In genomic region chr22:49779226-49779625, GRCh38 we compare ENCODE assay signal across 26 cellular contexts. TPM values are rescaled to one million over a fixed set of nuclear protein-coding genes. Genes with fewer than 3 reads are reported as not detected.
DNase-seq lines count a peak whose midpoint lies in the region; ATAC-seq and TF ChIP-seq lines count a peak whose summit lies in the region.
"Had no signal": no experiment of that assay in that cellular context is flagged by ENCODE, and none has a peak within 500 bp of the region (broad histone marks: within the 10 kb centered on the region; RNA-seq: fewer than 3 reads in every experiment).

No MANE protein-coding gene starts in this region.

- ATAC-seq in psoas muscle = peak; percentile 18 to 56 (median 48)
- ATAC-seq: left lung; stimulated activated memory B cell treated with anti-CD40 and anti-IgM and Interleukin-4, amounts not matched to agents 10 μg/mL and 1 μg/mL and 100 μg/mL, for 72 hours had no signal

- H3K27me3 Mint-ChIP-seq in H9 (ENCODE audit: low read depth) = no peaks in the 10 kb centered on the region
- H3K27me3 Mint-ChIP-seq in endodermal cell (ENCODE audit: insufficient read depth) = no peaks in the 10 kb centered on the region
- H3K27me3 Mint-ChIP-seq in activated naive CD4-positive, alpha-beta T cell treated with anti-CD3 and anti-CD28 coated beads, Interleukin-2, amount 10 ng/mL, durations not matched to agents 7 days and 5 days = no peaks in the 10 kb centered on the region
- H3K27me3 Mint-ChIP-seq: activated B cell treated with CpG ODN at 0.5 μM for 24 hours; activated CD4-positive, alpha-beta T cell treated with anti-CD3 and anti-CD28 coated beads, Interleukin-2, amount 10 ng/mL, durations not matched to agents 7 days and 5 days; stimulated activated memory B cell treated with anti-CD40 and anti-IgM and Interleukin-4, amounts not matched to agents 10 μg/mL and 1 μg/mL and 100 μg/mL, for 72 hours had no signal

- intact Hi-C loops in psoas muscle (cut with DNase I) = no loop called here

- H4K20me1 ChIP-seq in H9 (ENCODE audit: control insufficient read depth, insufficient read depth, insufficient read length) = no peaks in the 10 kb centered on the region

- H2BK20ac ChIP-seq in H9 (ENCODE audit: low read depth, low read length, poor library complexity, severe bottlenecking) = no peak overlapping the region

- no peak overlapping the region for H2BK5ac ChIP-seq in H9 (ENCODE audit: insufficient read length, low read length)

- H2BK120ac ChIP-seq in H9 (ENCODE audit: low read depth, low read length, poor library complexity, severe bottlenecking) = no peak overlapping the region

- H3T11ph ChIP-seq in H9 (ENCODE audit: low read length) = no peak overlapping the region

- no peak overlapping the region for H3K56ac ChIP-seq in H9 (ENCODE audit: insufficient read length, low read depth, low read length)

- H2BK15ac ChIP-seq in H9 (ENCODE audit: low read depth, low read length) = no peak overlapping the region

- H2BK12ac ChIP-seq in H9 (ENCODE audit: insufficient read length, low read depth, low read length) = no peak overlapping the region

- in situ Hi-C loops in GM13976 (cut with MboI; ENCODE audit: low sequenced_read_pairs, unreplicated experiment) = no loop called here

- H4K5ac ChIP-seq in H9 (ENCODE audit: insufficient read length, low read depth, low read length) = no peak overlapping the region

- H3K23me2 ChIP-seq in H9 (ENCODE audit: insufficient read length, low read depth, low read length, poor library complexity, severe bottlenecking) = no peaks in the 10 kb centered on the region

- H4K91ac ChIP-seq in H9 (ENCODE audit: insufficient read length, low read depth, low read length) = no peak overlapping the region

- DNase-seq in H9 (no peak), SJCRH30 (peak; percentile 91), endodermal cell (no peak), psoas muscle (peak; percentile 6 to 24), GM13976 (ENCODE audit: low spot score) (no peak), NCI-H1092 treated with DMSO at 0.1 percent for 48 hours (lab: John Stamatoyannopoulos, UW) (no peak)
- DNase-seq in activated naive CD4-positive, alpha-beta T cell treated with anti-CD3 and anti-CD28 coated beads, Interleukin-2, amount 10 ng/mL, durations not matched to agents 7 days and 5 days = no peak
- DNase-seq: activated B cell treated with CpG ODN at 0.5 μM for 24 hours; activated CD4-positive, alpha-beta T cell treated with anti-CD3 and anti-CD28 coated beads, Interleukin-2, amount 10 ng/mL, durations not matched to agents 7 days and 5 days; activated naive CD4-positive, alpha-beta T cell treated with Interleukin-2 at 50 U/mL for 16 hours; brain microvascular endothelial cell; COR-L47; effector CD8-positive, alpha-beta T cell; erythroblast; HCEC 1CT; MV-4-11; NCI-H146; NCI-H446; NCI-H82; T-helper 1 cell; trophoblast cell had no signal

- H3K79me1 ChIP-seq in H9 (ENCODE audit: insufficient read depth, low read depth, low read length, poor library complexity, severe bottlenecking) = no peaks in the 10 kb centered on the region

- H3K4me1 Mint-ChIP-seq in H9 (peaks cover 6% of the 10 kb centered on the region in 2 experiments; a peak in 3 of 4 replicates), endodermal cell (no peaks in the 10 kb centered on the region)
- H3K4me1 Mint-ChIP-seq in activated naive CD4-positive, alpha-beta T cell treated with anti-CD3 and anti-CD28 coated beads, Interleukin-2, amount 10 ng/mL, durations not matched to agents 7 days and 5 days = peaks cover 14% of the 10 kb centered on the region
- H3K4me1 Mint-ChIP-seq: activated B cell treated with CpG ODN at 0.5 μM for 24 hours had no signal

- no peaks in the 10 kb centered on the region for H3K27me3 ChIP-seq in H9 (ENCODE audit: insufficient read depth, low read length)
- H3K27me3 ChIP-seq in SJCRH30 = no peaks in the 10 kb centered on the region
- H3K27me3 ChIP-seq in endodermal cell (ENCODE audit: control insufficient read depth, insufficient read depth, low read length, poor library complexity, severe bottlenecking) = no peaks in the 10 kb centered on the region
- H3K27me3 ChIP-seq in psoas muscle (ENCODE audit: insufficient read depth in 3 of 3, low read length in 2 of 3) = no peaks in the 10 kb centered on the region
- H3K27me3 ChIP-seq: adrenal gland; BLaER1 treated with 17β-estradiol and CSF1 and Interleukin-3, amounts not matched to agents 10 nM and 100 nM; brain microvascular endothelial cell; left lung had no signal

- H3K9me3 Mint-ChIP-seq in H9 (no peaks in the 10 kb centered on the region), endodermal cell (no peaks in the 10 kb centered on the region)
- H3K9me3 Mint-ChIP-seq in activated naive CD4-positive, alpha-beta T cell treated with anti-CD3 and anti-CD28 coated beads, Interleukin-2, amount 10 ng/mL, durations not matched to agents 7 days and 5 days = no peaks in the 10 kb centered on the region
- H3K9me3 Mint-ChIP-seq: activated B cell treated with CpG ODN at 0.5 μM for 24 hours; activated CD4-positive, alpha-beta T cell treated with anti-CD3 and anti-CD28 coated beads, Interleukin-2, amount 10 ng/mL, durations not matched to agents 7 days and 5 days; stimulated activated memory B cell treated with anti-CD40 and anti-IgM and Interleukin-4, amounts not matched to agents 10 μg/mL and 1 μg/mL and 100 μg/mL, for 72 hours had no signal

- H3K27ac Mint-ChIP-seq in H9 = peak overlapping the region in 2 of 3 experiments; percentile 47 to 85; a peak in 3 of 7 replicates
- H3K27ac Mint-ChIP-seq in endodermal cell = peak overlapping the region; percentile 17
- H3K27ac Mint-ChIP-seq in activated naive CD4-positive, alpha-beta T cell treated with anti-CD3 and anti-CD28 coated beads, Interleukin-2, amount 10 ng/mL, durations not matched to agents 7 days and 5 days = no peak overlapping the region
- H3K27ac Mint-ChIP-seq: activated B cell treated with CpG ODN at 0.5 μM for 24 hours; activated CD4-positive, alpha-beta T cell treated with anti-CD3 and anti-CD28 coated beads, Interleukin-2, amount 10 ng/mL, durations not matched to agents 7 days and 5 days; stimulated activated memory B cell treated with anti-CD40 and anti-IgM and Interleukin-4, amounts not matched to agents 10 μg/mL and 1 μg/mL and 100 μg/mL, for 72 hours had no signal

- H3K9me3 ChIP-seq in H9 (ENCODE audit: control insufficient read depth, low read depth, low read length) = no peaks in the 10 kb centered on the region
- H3K9me3 ChIP-seq in SJCRH30 (replicated peaks) = no peaks in the 10 kb centered on the region
- H3K9me3 ChIP-seq in endodermal cell (ENCODE audit: control insufficient read depth, low read length) = no peaks in the 10 kb centered on the region
- no peaks in the 10 kb centered on the region for H3K9me3 ChIP-seq in psoas muscle
- H3K9me3 ChIP-seq: adrenal gland; BLaER1 treated with 17β-estradiol and CSF1 and Interleukin-3, amounts not matched to agents 10 nM and 100 nM; left lung had no signal

- H3K18ac ChIP-seq in H9 (ENCODE audit: insufficient read length, low read depth, low read length) = no peak overlapping the region

- no peak overlapping the region for H3K4me2 ChIP-seq in H9 (ENCODE audit: insufficient read depth, insufficient read length, low read length)

- H3K27ac ChIP-seq in H9 (ENCODE audit: insufficient read length, low read depth, low read length) (no peak overlapping the region), SJCRH30 (peak overlapping the region; percentile 85), endodermal cell (ENCODE audit: low read depth, low read length) (peak overlapping the region; percentile 77), psoas muscle (peak overlapping the region; percentile 58)
- H3K27ac ChIP-seq: brain microvascular endothelial cell, left lung, skin epidermis had no signal

- H3K36me3 Mint-ChIP-seq in H9 (ENCODE audit: insufficient read depth in 1 of 3, low read depth in 3 of 3) (peaks cover 15 to 63% (median 60%) of the 10 kb centered on the region in 3 experiments; a peak in 6 of 7 replicates), endodermal cell (ENCODE audit: low read depth) (peaks cover 51% of the 10 kb centered on the region)
- peaks cover 33% of the 10 kb centered on the region for H3K36me3 Mint-ChIP-seq in activated naive CD4-positive, alpha-beta T cell treated with anti-CD3 and anti-CD28 coated beads, Interleukin-2, amount 10 ng/mL, durations not matched to agents 7 days and 5 days

- H3K9ac ChIP-seq in H9 (ENCODE audit: extremely low read depth, insufficient read length, low read length) = no peak overlapping the region
- H3K9ac ChIP-seq in endodermal cell (ENCODE audit: extremely low read depth, low read length, poor library complexity, severe bottlenecking) = no peak overlapping the region

- no peak overlapping the region for H3K14ac ChIP-seq in H9 (ENCODE audit: insufficient read depth, low read length)

- H3K36me3 ChIP-seq in SJCRH30 (peaks cover 50% of the 10 kb centered on the region), endodermal cell (ENCODE audit: control insufficient read depth, insufficient read depth, low read length) (peaks cover 63% of the 10 kb centered on the region), psoas muscle (ENCODE audit: insufficient read depth in 1 of 2, low read depth in 1 of 2) (peaks cover 0 to 51% of the 10 kb centered on the region in 2 donors)

- no peak overlapping the region for H2AK5ac ChIP-seq in H9 (ENCODE audit: insufficient read length, low read length)

- WGBS in H9 (ENCODE audit: extremely low coverage, insufficient read length, low lambda C conversion rate) = no CpG with 5 or more reads among the region's 13 CpGs
- WGBS in endodermal cell (ENCODE audit: insufficient coverage in 1 of 2, insufficient read length in 1 of 2), 2 experiments = 94 to 96% methylated on average over 11 to 13 of the region's 13 CpGs
- 51 to 62% (median 56%) methylated on average over 13 of the region's 13 CpGs for WGBS in psoas muscle, 3 donors

- H3K23ac ChIP-seq in H9 (ENCODE audit: insufficient read length, low read depth, low read length) = no peak overlapping the region

- no peaks in the 10 kb centered on the region for H3K4me1 ChIP-seq in H9 (ENCODE audit: insufficient read depth, low read length)
- peaks cover 26% of the 10 kb centered on the region for H3K4me1 ChIP-seq in SJCRH30
- H3K4me1 ChIP-seq in endodermal cell (ENCODE audit: control insufficient read depth, insufficient read depth, low read length) = no peaks in the 10 kb centered on the region
- H3K4me1 ChIP-seq in psoas muscle = peaks cover 22% of the 10 kb centered on the region

- TF ChIP-seq CTCF in H9 (conservative IDR thresholded peaks at IDR 0.05) (no peak), endodermal cell (conservative IDR thresholded peaks at IDR 0.05) (no peak), psoas muscle (IDR thresholded peaks at IDR 0.05) (no peak), GM13976 (IDR thresholded peaks at IDR 0.05; ENCODE audit: borderline replicate concordance, control extremely low read depth, extremely low read depth, insufficient read depth, missing control alignments) (no peak)

- CTCF ChIA-PET in activated naive CD4-positive, alpha-beta T cell treated with anti-CD3 and anti-CD28 coated beads, Interleukin-2, amount 10 ng/mL, durations not matched to agents 7 days and 5 days (lab: Charles Lee) = no interaction called here

- H3K4me3 ChIP-seq in SJCRH30 (no peak overlapping the region), endodermal cell (ENCODE audit: low read length) (no peak overlapping the region), psoas muscle (no peak overlapping the region)
- H3K4me3 ChIP-seq: adrenal gland; BLaER1 treated with 17β-estradiol and CSF1 and Interleukin-3, amounts not matched to agents 10 nM and 100 nM; left lung; skin epidermis had no signal

- no peak overlapping the region for H3K4ac ChIP-seq in H9 (ENCODE audit: low read depth, low read length)

- H4K8ac ChIP-seq in H9 (replicated peaks; ENCODE audit: insufficient read length, low read depth, low read length) = no peak overlapping the region

- no peak overlapping the region for H2AFZ ChIP-seq in H9 (ENCODE audit: low read length)

- H3K4me3 Mint-ChIP-seq in H9 (no peak overlapping the region), endodermal cell (no peak overlapping the region)
- H3K4me3 Mint-ChIP-seq in activated naive CD4-positive, alpha-beta T cell treated with anti-CD3 and anti-CD28 coated beads, Interleukin-2, amount 10 ng/mL, durations not matched to agents 7 days and 5 days = no peak overlapping the region
- H3K4me3 Mint-ChIP-seq: activated B cell treated with CpG ODN at 0.5 μM for 24 hours; activated CD4-positive, alpha-beta T cell treated with anti-CD3 and anti-CD28 coated beads, Interleukin-2, amount 10 ng/mL, durations not matched to agents 7 days and 5 days; stimulated activated memory B cell treated with anti-CD40 and anti-IgM and Interleukin-4, amounts not matched to agents 10 μg/mL and 1 μg/mL and 100 μg/mL, for 72 hours had no signal

- H3K79me2 ChIP-seq in H9 (ENCODE audit: insufficient read depth, low read length) = no peaks in the 10 kb centered on the region; the same call in 1 of the 2 replicates

RNA-seq across cellular contexts. Expression of gene BRD1, which starts 48.4 kb away (rescaled TPM):
- total RNA-seq in H9 (2021) (51.3 and 53.3 TPM in 2 replicates), endodermal cell (10 to 100 TPM; 49.5 to 54.9 TPM), psoas muscle (10 to 100 TPM; 16.9 to 22.9 (median 20.3) TPM)
- total RNA-seq in SJCRH30 (2014; rRNA removed; shearing (Covaris generic)) = 41.0 and 44.7 TPM in 2 replicates
- 39.8 TPM for polyA plus RNA-seq in endodermal cell (2013, experiment 1 of 2)
- polyA plus RNA-seq in endodermal cell (2013, experiment 2 of 2) = 36.7 TPM
- polyA plus RNA-seq in psoas muscle = 10 to 100 TPM in 2 of 3 donors, 1 to 10 TPM in 1; 7.9 to 12.8 (median 10.1) TPM

Comparison
In these comparisons a context has a peak if more than half of its experiments do, and no peak if none do; other contexts are left out.
1. DNase-seq: peak in SJCRH30 (2 of 2) and psoas muscle (2 of 2); none in H9 (single experiment), endodermal cell (single experiment), activated naive CD4-positive, alpha-beta T cell treated with anti-CD3 and anti-CD28 coated beads, Interleukin-2, amount 10 ng/mL, durations not matched to agents 7 days and 5 days (single experiment), GM13976 (single experiment) and NCI-H1092 treated with DMSO at 0.1 percent for 48 hours (single experiment).